ENCODE assay signal across 9 cellular contexts in genomic region chr6:108156180-108156937, GRCh38. TPM values are rescaled to one million over a fixed set of nuclear protein-coding genes. Genes with fewer than 3 reads are reported as not detected.
A peak's percentile ranks its signal among the peaks of the same experiment; 100 is the strongest.
DNase-seq lines count a peak whose midpoint lies in the region; ATAC-seq and TF ChIP-seq lines count a peak whose summit lies in the region.
"Had no signal": no experiment of that assay in that cellular context is flagged by ENCODE, and none has a peak within 500 bp of the region (broad histone marks: within the 10 kb centered on the region; RNA-seq: fewer than 3 reads in every experiment).

No MANE protein-coding gene starts in this region.

- H3K27me3 Mint-ChIP-seq in activated B cell treated with CpG ODN at 0.5 μM for 24 hours = peaks cover 69% of the 10 kb centered on the region
- peaks cover 49 to 93% (median 77%) of the 10 kb centered on the region in 5 donors for H3K27me3 Mint-ChIP-seq in naive thymus-derived CD8-positive, alpha-beta T cell

- CTCF ChIA-PET in activated B cell treated with CpG ODN at 0.5 μM for 24 hours (lab: Charles Lee) = interaction anchor here (1.3 kb wide), 1 partner anchor 12 kb away, joined by 5 read pairs; no protein-coding TSS in a partner anchor

- no peak overlapping the region for H3K4me3 ChIP-seq in LNCaP clone FGC (ENCODE audit: low read depth, low read length)

- H3K27ac Mint-ChIP-seq in activated B cell treated with CpG ODN at 0.5 μM for 24 hours = no peak overlapping the region
- no peak overlapping the region for H3K27ac Mint-ChIP-seq in naive thymus-derived CD8-positive, alpha-beta T cell

- H3K36me3 Mint-ChIP-seq in activated B cell treated with CpG ODN at 0.5 μM for 24 hours (ENCODE audit: low read depth) = peaks cover 2% of the 10 kb centered on the region
- H3K36me3 Mint-ChIP-seq in naive thymus-derived CD8-positive, alpha-beta T cell = peaks cover 0 to 6% (median 4%) of the 10 kb centered on the region in 3 donors

- no peaks in the 10 kb centered on the region for H3K9me3 Mint-ChIP-seq in activated B cell treated with CpG ODN at 0.5 μM for 24 hours
- H3K9me3 Mint-ChIP-seq in naive thymus-derived CD8-positive, alpha-beta T cell = peaks cover 0 to 11% (median 0%) of the 10 kb centered on the region in 9 donors

- TF ChIP-seq CTCF in LNCaP clone FGC (IDR thresholded peaks at IDR 0.05; ENCODE audit: control insufficient read depth, extremely low read depth, insufficient read depth) = no peak
- no peak for TF ChIP-seq CTCF in activated B cell treated with CpG ODN at 0.5 μM for 24 hours (IDR thresholded peaks at IDR 0.05)

- DNase-seq in DMS53 (lab: John Stamatoyannopoulos, UW) = peak; percentile 57
- DNase-seq in DMS53 treated with DMSO at 0.1 percent for 48 hours (lab: John Stamatoyannopoulos, UW; ENCODE audit: unreplicated experiment) = no peak
- DNase-seq in LNCaP clone FGC (ENCODE audit: low read depth) = peak; percentile 97
- no peak for DNase-seq in activated B cell treated with CpG ODN at 0.5 μM for 24 hours
- DNase-seq in naive thymus-derived CD8-positive, alpha-beta T cell = no peak
- DNase-seq in medulla oblongata (ENCODE audit: extremely low spot score) = no peak

- intact Hi-C loops in activated B cell treated with CpG ODN at 0.5 μM for 24 hours (cut with micrococcal nuclease) = loop anchor here (2.0 kb wide), 1 partner anchor 42 kb away; no protein-coding TSS in a partner anchor

- no peak for ATAC-seq in activated B cell treated with CpG ODN at 0.5 μM for 24 hours (ENCODE audit: low read depth)
- peak in 1 of 2 donors; percentile 32 for ATAC-seq in naive thymus-derived CD8-positive, alpha-beta T cell
- no peak for ATAC-seq in HG03108 (IDR thresholded peaks at IDR 0.05; ENCODE audit: unreplicated experiment)
- no peak for ATAC-seq in GM21528 (IDR thresholded peaks at IDR 0.05; ENCODE audit: low FRiP score, unreplicated experiment)

- H3K4me3 Mint-ChIP-seq in activated B cell treated with CpG ODN at 0.5 μM for 24 hours = peak overlapping the region; percentile 47
- H3K4me3 Mint-ChIP-seq in naive thymus-derived CD8-positive, alpha-beta T cell = peak overlapping the region in 9 of 10 donors; percentile 42 to 86 (median 61)

- H3K4me1 Mint-ChIP-seq in activated B cell treated with CpG ODN at 0.5 μM for 24 hours = peaks cover 15% of the 10 kb centered on the region
- peaks cover 13 to 21% (median 17%) of the 10 kb centered on the region in 4 donors for H3K4me1 Mint-ChIP-seq in naive thymus-derived CD8-positive, alpha-beta T cell

- POLR2A ChIA-PET in activated B cell treated with CpG ODN at 0.5 μM for 24 hours (lab: Charles Lee) = no interaction called here
- POLR2A ChIA-PET in naive thymus-derived CD8-positive, alpha-beta T cell (lab: Charles Lee) = no interaction called here

RNA-seq across cellular contexts. Expression of gene NR2E1, which starts 9.5 kb away (rescaled TPM):
- not detected in 2 replicates for total RNA-seq in activated B cell treated with CpG ODN at 0.5 μM for 24 hours
- not detected for total RNA-seq in naive thymus-derived CD8-positive, alpha-beta T cell
- not detected for polyA plus RNA-seq in naive thymus-derived CD8-positive, alpha-beta T cell
- total RNA-seq: liver had no signal
- polyA plus RNA-seq: liver had no signal

Comparison
In these comparisons a context has a peak if more than half of its experiments do, and no peak if none do; other contexts are left out.
1. DNase-seq: peak in DMS53 (single experiment) and LNCaP clone FGC (single experiment); none in DMS53 treated with DMSO at 0.1 percent for 48 hours (single experiment), activated B cell treated with CpG ODN at 0.5 μM for 24 hours (single experiment), naive thymus-derived CD8-positive, alpha-beta T cell (0 of 10) and medulla oblongata (single experiment).